17 cellular contexts compared by ENCODE assay signal in the genomic region with DNA sequence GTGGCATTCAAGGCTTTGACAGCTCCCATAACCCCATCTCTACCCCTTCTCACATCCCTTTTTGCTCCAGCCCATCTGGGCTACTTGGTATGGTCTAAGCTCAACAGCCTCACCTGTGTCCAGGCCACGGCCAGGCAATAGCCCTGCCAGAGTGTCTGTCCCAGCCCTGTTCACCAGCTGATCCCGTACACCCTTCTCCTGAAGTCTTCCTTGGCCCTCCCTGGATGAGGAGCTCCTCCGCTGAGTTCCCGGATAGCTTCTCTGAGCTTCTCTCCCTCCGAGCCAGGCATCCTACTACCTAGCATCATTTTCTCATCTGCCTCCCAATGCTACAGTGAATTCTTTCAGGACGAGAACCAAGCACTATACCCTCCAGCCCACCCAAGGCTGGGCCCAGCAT.
A peak's percentile ranks its signal among the peaks of the same experiment; 100 is the strongest.
DNase-seq lines count a peak whose midpoint lies in the region; ATAC-seq, FAIRE-seq and TF ChIP-seq lines count a peak whose summit lies in the region.
"Had no signal": no experiment of that assay in that cellular context is flagged by ENCODE, and none has a peak within 500 bp of the region (broad histone marks: within the 10 kb centered on the region; RNA-seq: fewer than 3 reads in every experiment).

No MANE protein-coding gene starts in this region.

- H3K4me3 Mint-ChIP-seq in osteocyte (ENCODE audit: unreplicated experiment) = no peak overlapping the region
- no peak overlapping the region for H3K4me3 Mint-ChIP-seq in activated T-helper 2 cell treated with anti-CD3 and anti-CD28 coated beads, Interferon-gamma antibody, Interleukin-2, Interleukin-4, amounts not matched to agents 10 μg/mL and 5 μg/mL and 100 μg/mL, durations not matched to agents 14 hours and 24 hours and 36 hours (ENCODE audit: low read depth)
- H3K4me3 Mint-ChIP-seq: CD14-positive monocyte; CD8-positive, alpha-beta T cell had no signal

- H3K9me3 ChIP-seq in OCI-LY3 (ENCODE audit: insufficient read depth, low read length) (no peaks in the 10 kb centered on the region), spleen (no peaks in the 10 kb centered on the region)
- H3K9me3 ChIP-seq: A549, HAP-1 had no signal

- no peaks in the 10 kb centered on the region for H3K36me3 ChIP-seq in OCI-LY3 (replicated peaks; ENCODE audit: low read depth, low read length)
- peaks cover 11% of the 10 kb centered on the region for H3K36me3 ChIP-seq in bronchial epithelial cell (ENCODE audit: control insufficient read depth, insufficient read depth, low read length)
- no peaks in the 10 kb centered on the region for H3K36me3 ChIP-seq in spleen
- H3K36me3 ChIP-seq: HAP-1 had no signal

- peaks cover 27% of the 10 kb centered on the region for H3K4me1 Mint-ChIP-seq in osteocyte (ENCODE audit: unreplicated experiment)
- H3K4me1 Mint-ChIP-seq in activated T-helper 2 cell treated with anti-CD3 and anti-CD28 coated beads, Interferon-gamma antibody, Interleukin-2, Interleukin-4, amounts not matched to agents 10 μg/mL and 5 μg/mL and 100 μg/mL, durations not matched to agents 14 hours and 24 hours and 36 hours (ENCODE audit: low read depth) = no peaks in the 10 kb centered on the region
- H3K4me1 Mint-ChIP-seq: CD14-positive monocyte had no signal

- H3K79me2 ChIP-seq in OCI-LY3 (ENCODE audit: low read length) = no peaks in the 10 kb centered on the region

- H3K27me3 ChIP-seq in OCI-LY3 (ENCODE audit: low read depth, low read length) = no peaks in the 10 kb centered on the region
- H3K27me3 ChIP-seq in bronchial epithelial cell (ENCODE audit: control insufficient read depth, insufficient read depth, low read length) = no peaks in the 10 kb centered on the region
- H3K27me3 ChIP-seq in spleen (replicated peaks in 1 of 7) = no peaks in the 10 kb centered on the region

- 84 to 96% (median 87%) methylated on average over 6 of the region's 6 CpGs for WGBS in spleen, 5 donors

- intact Hi-C loops in spleen (cut with DNase I; ENCODE audit: low total_unique reads) = no loop called here
- intact Hi-C loops in activated T-helper 2 cell treated with anti-CD3 and anti-CD28 coated beads, Interferon-gamma antibody, Interleukin-2, Interleukin-4, amounts not matched to agents 10 μg/mL and 5 μg/mL and 100 μg/mL, durations not matched to agents 14 hours and 24 hours and 36 hours (cut with micrococcal nuclease) = no loop called here

- H2AFZ ChIP-seq in OCI-LY3 (ENCODE audit: low read depth, low read length) = no peak overlapping the region

- H3K9ac ChIP-seq in OCI-LY3 (ENCODE audit: low read length) = no peak overlapping the region

- H3K27ac ChIP-seq in OCI-LY3 (ENCODE audit: low read length) (no peak overlapping the region), spleen (no peak overlapping the region)
- H3K27ac ChIP-seq: A549 had no signal

- DNase-seq in bronchial epithelial cell (ENCODE audit: low read depth) = no peak
- DNase-seq in osteocyte (ENCODE audit: extremely low spot score, unreplicated experiment) = peak; percentile 67
- no peak for DNase-seq in spleen
- DNase-seq in activated T-helper 2 cell treated with anti-CD3 and anti-CD28 coated beads, Interferon-gamma antibody, Interleukin-2, Interleukin-4, amounts not matched to agents 10 μg/mL and 5 μg/mL and 100 μg/mL, durations not matched to agents 14 hours and 24 hours and 36 hours (ENCODE audit: low spot score) = no peak
- DNase-seq: CD8-positive, alpha-beta T cell; COR-L47; DMS79 treated with DMSO at 0.1 percent for 48 hours; EL had no signal

- H4K20me1 ChIP-seq in OCI-LY3 (ENCODE audit: insufficient read depth, low read length) = no peaks in the 10 kb centered on the region

- no peak for TF ChIP-seq POLR2A in spleen (IDR thresholded peaks at IDR 0.05)

- H3K4me1 ChIP-seq in OCI-LY3 (ENCODE audit: low read length) (peaks cover 14% of the 10 kb centered on the region), spleen (peaks cover 0 to 11% (median 0%) of the 10 kb centered on the region in 6 donors)
- H3K4me1 ChIP-seq: A549, HAP-1 had no signal

- H3K27ac Mint-ChIP-seq in osteocyte (ENCODE audit: unreplicated experiment) = no peak overlapping the region
- H3K27ac Mint-ChIP-seq in activated T-helper 2 cell treated with anti-CD3 and anti-CD28 coated beads, Interferon-gamma antibody, Interleukin-2, Interleukin-4, amounts not matched to agents 10 μg/mL and 5 μg/mL and 100 μg/mL, durations not matched to agents 14 hours and 24 hours and 36 hours = no peak overlapping the region
- H3K27ac Mint-ChIP-seq: CD14-positive monocyte; CD8-positive, alpha-beta T cell had no signal

- no peaks in the 10 kb centered on the region for H3K27me3 Mint-ChIP-seq in osteocyte (ENCODE audit: unreplicated experiment)
- H3K27me3 Mint-ChIP-seq in activated T-helper 2 cell treated with anti-CD3 and anti-CD28 coated beads, Interferon-gamma antibody, Interleukin-2, Interleukin-4, amounts not matched to agents 10 μg/mL and 5 μg/mL and 100 μg/mL, durations not matched to agents 14 hours and 24 hours and 36 hours (ENCODE audit: low read depth) = no peaks in the 10 kb centered on the region

- peak overlapping the region; percentile 17 for H3K4me2 ChIP-seq in OCI-LY3 (ENCODE audit: low read length)
- H3K4me2 ChIP-seq: A549 had no signal

- no peaks in the 10 kb centered on the region for H3K9me3 Mint-ChIP-seq in osteocyte (ENCODE audit: unreplicated experiment)
- H3K9me3 Mint-ChIP-seq in activated T-helper 2 cell treated with anti-CD3 and anti-CD28 coated beads, Interferon-gamma antibody, Interleukin-2, Interleukin-4, amounts not matched to agents 10 μg/mL and 5 μg/mL and 100 μg/mL, durations not matched to agents 14 hours and 24 hours and 36 hours = no peaks in the 10 kb centered on the region
- H3K9me3 Mint-ChIP-seq: CD14-positive monocyte; CD8-positive, alpha-beta T cell had no signal

- FAIRE-seq in bronchial epithelial cell (lab: Jason Lieb, UNC) = peak; percentile 64
- FAIRE-seq: A549, D721Med, G401.6, GM12891, H1 had no signal

- H3K4me3 ChIP-seq in OCI-LY3 (ENCODE audit: low read length) = no peak overlapping the region
- no peak overlapping the region for H3K4me3 ChIP-seq in bronchial epithelial cell (ENCODE audit: low read depth, low read length)
- H3K4me3 ChIP-seq in spleen = no peak overlapping the region
- H3K4me3 ChIP-seq: A549, HAP-1 had no signal

- H3K36me3 Mint-ChIP-seq in osteocyte (ENCODE audit: unreplicated experiment) = no peaks in the 10 kb centered on the region
- no peaks in the 10 kb centered on the region for H3K36me3 Mint-ChIP-seq in activated T-helper 2 cell treated with anti-CD3 and anti-CD28 coated beads, Interferon-gamma antibody, Interleukin-2, Interleukin-4, amounts not matched to agents 10 μg/mL and 5 μg/mL and 100 μg/mL, durations not matched to agents 14 hours and 24 hours and 36 hours (ENCODE audit: low read depth)
- H3K36me3 Mint-ChIP-seq: CD14-positive monocyte; CD8-positive, alpha-beta T cell had no signal

- TF ChIP-seq CTCF in OCI-LY3 (IDR thresholded peaks at IDR 0.05; ENCODE audit: low read depth, low read length) = no peak
- no peak for TF ChIP-seq CTCF in bronchial epithelial cell (IDR thresholded peaks at IDR 0.05; ENCODE audit: insufficient read depth, low read length, severe bottlenecking)
- TF ChIP-seq CTCF in osteocyte (IDR thresholded peaks at IDR 0.05) = no peak
- TF ChIP-seq CTCF in spleen (IDR thresholded peaks at IDR 0.05 in 8 of 11, conservative IDR thresholded peaks at IDR 0.05 in 3 of 11) = no peak

- ATAC-seq in HG03442 (IDR thresholded peaks at IDR 0.05; ENCODE audit: unreplicated experiment) = no peak
- ATAC-seq: CD8-positive, alpha-beta T cell had no signal
